ENCODE assay signal across 2 cellular contexts in genomic region chr9:93949694-93950449, GRCh38.
TF ChIP-seq lines count a peak whose summit lies in the region.

No MANE protein-coding gene starts in this region.

TF ChIP-seq in GM23338, 12 proteins besides CTCF, POLR2A, EP300 and RAD21:
- TF ChIP-seq NANOG (IDR thresholded peaks at IDR 0.05; ENCODE audit: borderline replicate concordance) = no peak
- TF ChIP-seq POLR2AphosphoS5 (IDR thresholded peaks at IDR 0.05; ENCODE audit: low read depth) = no peak
- no peak for TF ChIP-seq CREB1 (CRISPR knock-in tag; IDR thresholded peaks at IDR 0.05; ENCODE audit: low read depth)
- TF ChIP-seq ZNF114 (CRISPR knock-in tag; IDR thresholded peaks at IDR 0.05) = no peak
- TF ChIP-seq ZNF462 (CRISPR knock-in tag; IDR thresholded peaks at IDR 0.05) = no peak
- peak; percentile 87 for TF ChIP-seq EZH2 (IDR thresholded peaks at IDR 0.05; ENCODE audit: low read depth, unreplicated experiment)
- TF ChIP-seq REST (IDR thresholded peaks at IDR 0.05; ENCODE audit: unreplicated experiment) = no peak
- TF ChIP-seq EZH2phosphoT487 (IDR thresholded peaks at IDR 0.05; ENCODE audit: unreplicated experiment) = no peak
TF ChIP-seq in GM23338: peak in this region for 1.

TF ChIP-seq in K562, 482 proteins besides CTCF, POLR2A, EP300 and RAD21 (continues in another document):
- TF ChIP-seq ESRRA (IDR thresholded peaks at IDR 0.05; ENCODE audit: borderline replicate concordance, low read depth) (no peak), JUND (IDR thresholded peaks at IDR 0.05; ENCODE audit: borderline replicate concordance, low read depth, low read length) (peak; percentile 67), JUND (tag; IDR thresholded peaks at IDR 0.05; ENCODE audit: borderline replicate concordance, low read depth, low read length) (peak; percentile 34; the same call in 1 of the 3 replicates), SMARCE1 (IDR thresholded peaks at IDR 0.05) (0 out of 2 replicates have a peak, but pooled peaks have one; percentile 16), ZBTB40 (IDR thresholded peaks at IDR 0.05) (no peak), ZBTB40 (CRISPR knock-in tag; IDR thresholded peaks at IDR 0.05) (no peak), CREB5 (CRISPR knock-in tag; IDR thresholded peaks at IDR 0.05) (no peak), ZNF280B (CRISPR knock-in tag; IDR thresholded peaks at IDR 0.05) (no peak), FOSL1 (tag; conservative IDR thresholded peaks at IDR 0.05) (peak; percentile 41; the same call in 1 of the 2 replicates), BRF2 (IDR thresholded peaks at IDR 0.05; ENCODE audit: borderline replicate concordance, insufficient read depth, insufficient read length) (no peak), ZBTB11 (CRISPR knock-in tag; IDR thresholded peaks at IDR 0.05) (no peak), TRIM28 (IDR thresholded peaks at IDR 0.05) (no peak), ZKSCAN8 (CRISPR knock-in tag; IDR thresholded peaks at IDR 0.05) (no peak), CSDE1 (IDR thresholded peaks at IDR 0.05) (no peak), REST (CRISPR knock-in tag; IDR thresholded peaks at IDR 0.05; ENCODE audit: low read depth) (no peak), ZNF174 (CRISPR knock-in tag; IDR thresholded peaks at IDR 0.05) (no peak), DPF2 (IDR thresholded peaks at IDR 0.05) (0 out of 2 replicates have a peak, but pooled peaks have one; percentile 33), EGR1 (conservative IDR thresholded peaks at IDR 0.05) (peak; percentile 43; the same call in 1 of the 2 replicates), ZNF23 (CRISPR knock-in tag; IDR thresholded peaks at IDR 0.05) (no peak), HMBOX1 (IDR thresholded peaks at IDR 0.05) (0 out of 2 replicates have a peak, but pooled peaks have one; percentile 48), MTF1 (CRISPR knock-in tag; IDR thresholded peaks at IDR 0.05; ENCODE audit: borderline replicate concordance) (no peak), ZNF24 (IDR thresholded peaks at IDR 0.05) (peak; percentile 25; the same call in 1 of the 2 replicates), ATF1 (CRISPR knock-in tag; IDR thresholded peaks at IDR 0.05) (no peak), ATF1 (tag; IDR thresholded peaks at IDR 0.05) (no peak), ZNF398 (CRISPR knock-in tag; IDR thresholded peaks at IDR 0.05) (no peak), TBP (optimal IDR thresholded peaks at IDR 0.05; ENCODE audit: low read depth, low read length) (no peak)
